11 cellular contexts compared by ENCODE assay signal in the genomic region with DNA sequence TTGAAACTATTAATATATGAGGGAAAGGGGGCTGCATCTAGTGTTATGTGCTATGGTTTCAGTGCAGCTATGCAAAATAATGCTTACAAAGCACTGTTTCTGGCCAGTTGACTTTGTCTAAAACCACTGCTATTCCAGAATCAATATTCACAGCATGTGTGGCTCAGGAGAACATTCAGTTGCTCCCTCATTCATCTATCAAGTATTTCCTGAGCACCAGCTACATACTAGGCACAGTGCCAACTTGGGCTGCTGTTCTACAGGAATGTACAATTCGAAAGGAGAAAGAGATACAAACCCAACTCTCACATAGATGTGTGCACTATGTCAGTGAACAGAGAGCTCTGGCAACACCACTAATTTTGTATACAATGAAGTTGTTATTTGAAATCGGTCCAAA.
DNase-seq lines count a peak whose midpoint lies in the region; ATAC-seq, FAIRE-seq and TF ChIP-seq lines count a peak whose summit lies in the region.
"Had no signal": no experiment of that assay in that cellular context is flagged by ENCODE, and none has a peak within 500 bp of the region (broad histone marks: within the 10 kb centered on the region; RNA-seq: fewer than 3 reads in every experiment).

No MANE protein-coding gene starts in this region.

- no peak for TF ChIP-seq RAD21 in IMR-90 (IDR thresholded peaks at IDR 0.05; ENCODE audit: low read length)

- BruUV-seq in IMR-90 (replicated peaks; lab: Mats Ljungman, UMichigan), result no TSS peak

- no peak overlapping the region for H3K23ac ChIP-seq in IMR-90 (ENCODE audit: low read depth, low read length)

- H3K14ac ChIP-seq in IMR-90 (replicated peaks; ENCODE audit: low read depth, low read length), result no peak overlapping the region

- H3K56ac ChIP-seq in IMR-90 (ENCODE audit: extremely low read depth, insufficient read depth, low read length), result no peak overlapping the region

- H3K27me3 ChIP-seq in IMR-90 (ENCODE audit: control insufficient read depth, insufficient read depth, low read length) (no peaks in the 10 kb centered on the region), bronchial epithelial cell (ENCODE audit: control insufficient read depth, insufficient read depth, low read length) (no peaks in the 10 kb centered on the region), pancreas (no peaks in the 10 kb centered on the region)

- WGBS in IMR-90 (ENCODE audit: extremely low coverage in 2 of 2, insufficient read length in 1 of 2), 2 experiments, result no CpG with 5 or more reads among the region's 2 CpGs
- 61 to 70% methylated on average over 2 of the region's 2 CpGs for WGBS in lower leg skin, 2 donors
- WGBS in pancreas, 2 donors, result 66 to 74% methylated on average over 2 of the region's 2 CpGs

- H3K9me3 ChIP-seq in IMR-90 (ENCODE audit: control insufficient read depth, insufficient read depth, low read length) (no peaks in the 10 kb centered on the region), pancreas (no peaks in the 10 kb centered on the region)
- H3K9me3 ChIP-seq: prostate gland had no signal

- H4K91ac ChIP-seq in IMR-90 (ENCODE audit: insufficient read depth, low read depth, low read length), result no peak overlapping the region

- H3K4ac ChIP-seq in IMR-90 (ENCODE audit: low read depth, low read length), result no peak overlapping the region

- TF ChIP-seq CTCF in IMR-90 (conservative IDR thresholded peaks at IDR 0.05; ENCODE audit: low read depth, low read length) (no peak), bronchial epithelial cell (IDR thresholded peaks at IDR 0.05; ENCODE audit: insufficient read depth, low read length, severe bottlenecking) (no peak), lower leg skin (IDR thresholded peaks at IDR 0.05) (no peak), pancreas (IDR thresholded peaks at IDR 0.05) (no peak)

- in situ Hi-C loops in IMR-90 (cut with MboI; ENCODE audit: low sequenced_read_pairs), result no loop called here

- POLR2A ChIA-PET in IMR-90 (lab: Charles Lee; ENCODE audit: unreplicated experiment), result no interaction called here

- dilution Hi-C loops in IMR-90 (cut with HindIII; ENCODE audit: low sequenced_read_pairs, unreplicated experiment), result no loop called here

- H2BK20ac ChIP-seq in IMR-90 (ENCODE audit: low read depth, low read length), result no peak overlapping the region

- H3K9me1 ChIP-seq in IMR-90 (ENCODE audit: insufficient read depth, low read length), result no peaks in the 10 kb centered on the region

- FAIRE-seq in bronchial epithelial cell (lab: Jason Lieb, UNC), result no peak
- FAIRE-seq in pancreas (lab: Jason Lieb, UNC), result no peak

- ATAC-seq in IMR-90 (ENCODE audit: low read depth), result peak; percentile 82
- ATAC-seq in GM19395 (IDR thresholded peaks at IDR 0.05; ENCODE audit: unreplicated experiment), result no peak
- ATAC-seq in HG03521 (IDR thresholded peaks at IDR 0.05; ENCODE audit: unreplicated experiment), result no peak
- ATAC-seq in pancreas, result no peak

- no peaks in the 10 kb centered on the region for H3K36me3 ChIP-seq in IMR-90 (ENCODE audit: control insufficient read depth, insufficient read depth, low read length)
- H3K36me3 ChIP-seq in bronchial epithelial cell (ENCODE audit: control insufficient read depth, insufficient read depth, low read length), result peaks cover 1% of the 10 kb centered on the region
- H3K36me3 ChIP-seq in pancreas, result peaks cover 0 to 18% (median 0%) of the 10 kb centered on the region in 3 donors
- H3K36me3 ChIP-seq: prostate gland had no signal

- no peak overlapping the region for H2AK5ac ChIP-seq in IMR-90 (ENCODE audit: low read depth, low read length)

- no peak overlapping the region for H3K18ac ChIP-seq in IMR-90 (ENCODE audit: low read depth, low read length)

- H3K9ac ChIP-seq in IMR-90 (ENCODE audit: low read depth, low read length), result no peak overlapping the region

- intact Hi-C loops in IMR-90 (cut with micrococcal nuclease) (no loop called here), lower leg skin (cut with DNase I; ENCODE audit: low total_unique reads) (no loop called here), pancreas (cut with DNase I) (no loop called here)

- CTCF ChIA-PET in IMR-90 (lab: Yijun Ruan, JAX), result interaction anchor here (0.5 kb wide), 1 partner anchor 17 kb away, joined by 4 read pairs; no protein-coding TSS in a partner anchor

- H2AFZ ChIP-seq in IMR-90 (replicated peaks; ENCODE audit: low read length, poor library complexity), result no peak overlapping the region

- no peak overlapping the region for H2BK15ac ChIP-seq in IMR-90 (ENCODE audit: low read depth, low read length)

- H2AK9ac ChIP-seq in IMR-90 (replicated peaks; ENCODE audit: low read depth, low read length, poor library complexity), result no peak overlapping the region

- H4K8ac ChIP-seq in IMR-90 (ENCODE audit: low read depth in 2 of 2, low read length in 2 of 2), result no peak overlapping the region

- no peak overlapping the region for H2BK5ac ChIP-seq in IMR-90 (ENCODE audit: low read depth, low read length, poor library complexity, severe bottlenecking)

- no peak overlapping the region for H2BK120ac ChIP-seq in IMR-90 (ENCODE audit: low read depth, low read length)

- no peaks in the 10 kb centered on the region for H4K20me1 ChIP-seq in IMR-90 (ENCODE audit: insufficient read depth, low read length)

- H3K4me3 ChIP-seq in IMR-90 (ENCODE audit: insufficient read depth, low read depth, low read length) (no peak overlapping the region), bronchial epithelial cell (ENCODE audit: low read depth, low read length) (no peak overlapping the region), lower leg skin (ENCODE audit: low read depth, poor library complexity, severe bottlenecking) (no peak overlapping the region), pancreas (no peak overlapping the region)
- H3K4me3 ChIP-seq: prostate gland had no signal

- H3K27ac ChIP-seq in IMR-90 (ENCODE audit: insufficient read depth, low read length) (no peak overlapping the region), pancreas (no peak overlapping the region)
- H3K27ac ChIP-seq: prostate gland had no signal

- H3K4me2 ChIP-seq in IMR-90 (ENCODE audit: low read depth, low read length), result peak overlapping the region; percentile 2; the same call in 1 of the 2 replicates

- H3K79me1 ChIP-seq in IMR-90 (ENCODE audit: low read depth in 1 of 2, low read length in 2 of 2), result peaks cover 0 to 9% of the 10 kb centered on the region in 2 experiments; a peak in 2 of 4 replicates

- H3K4me1 ChIP-seq in IMR-90 (ENCODE audit: control insufficient read depth, insufficient read depth, low read length), result peaks cover 7% of the 10 kb centered on the region; the same call in 1 of the 2 replicates
- no peaks in the 10 kb centered on the region for H3K4me1 ChIP-seq in pancreas
- H3K4me1 ChIP-seq: prostate gland had no signal

- DNase-seq in AG08396 (ENCODE audit: low spot score), result peak; percentile 51
- DNase-seq in IMR-90, result peak; percentile 89
- DNase-seq in bronchial epithelial cell (ENCODE audit: low read depth), result peak; percentile 51
- peak; percentile 18 for DNase-seq in left kidney (ENCODE audit: low read depth, low spot score)
- no peak for DNase-seq in lower leg skin (ENCODE audit: low spot score in 2 of 2)
- no peak for DNase-seq in pancreas
- DNase-seq: activated T-cell treated with anti-CD3 and anti-CD28 coated beads for 4 hours, KG1 had no signal

- H4K5ac ChIP-seq in IMR-90 (ENCODE audit: low read depth, low read length), result no peak overlapping the region

- no peak for TF ChIP-seq POLR2A in IMR-90 (IDR thresholded peaks at IDR 0.05; ENCODE audit: low read depth, low read length)
- no peak for TF ChIP-seq POLR2A in lower leg skin (IDR thresholded peaks at IDR 0.05)

TF ChIP-seq in IMR-90, 13 proteins besides CTCF, POLR2A, EP300 and RAD21:
- TF ChIP-seq, protein P1, sequence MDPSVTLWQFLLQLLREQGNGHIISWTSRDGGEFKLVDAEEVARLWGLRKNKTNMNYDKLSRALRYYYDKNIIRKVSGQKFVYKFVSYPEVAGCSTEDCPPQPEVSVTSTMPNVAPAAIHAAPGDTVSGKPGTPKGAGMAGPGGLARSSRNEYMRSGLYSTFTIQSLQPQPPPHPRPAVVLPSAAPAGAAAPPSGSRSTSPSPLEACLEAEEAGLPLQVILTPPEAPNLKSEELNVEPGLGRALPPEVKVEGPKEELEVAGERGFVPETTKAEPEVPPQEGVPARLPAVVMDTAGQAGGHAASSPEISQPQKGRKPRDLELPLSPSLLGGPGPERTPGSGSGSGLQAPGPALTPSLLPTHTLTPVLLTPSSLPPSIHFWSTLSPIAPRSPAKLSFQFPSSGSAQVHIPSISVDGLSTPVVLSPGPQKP (IDR thresholded peaks at IDR 0.05; ENCODE audit: borderline replicate concordance, low read depth, low read length), result no peak
- TF ChIP-seq MAFK (IDR thresholded peaks at IDR 0.05; ENCODE audit: low read depth, low read length), result peak; percentile 10; the same call in 1 of the 2 replicates

Comparison
In these comparisons a context has a peak if more than half of its experiments do, and no peak if none do; other contexts are left out.
1. DNase-seq: peak in AG08396 (single experiment), IMR-90 (single experiment), bronchial epithelial cell (single experiment) and left kidney (single experiment); none in lower leg skin (0 of 2) and pancreas (0 of 6).